ENCODE assay signal across 18 cellular contexts in the genomic region with DNA sequence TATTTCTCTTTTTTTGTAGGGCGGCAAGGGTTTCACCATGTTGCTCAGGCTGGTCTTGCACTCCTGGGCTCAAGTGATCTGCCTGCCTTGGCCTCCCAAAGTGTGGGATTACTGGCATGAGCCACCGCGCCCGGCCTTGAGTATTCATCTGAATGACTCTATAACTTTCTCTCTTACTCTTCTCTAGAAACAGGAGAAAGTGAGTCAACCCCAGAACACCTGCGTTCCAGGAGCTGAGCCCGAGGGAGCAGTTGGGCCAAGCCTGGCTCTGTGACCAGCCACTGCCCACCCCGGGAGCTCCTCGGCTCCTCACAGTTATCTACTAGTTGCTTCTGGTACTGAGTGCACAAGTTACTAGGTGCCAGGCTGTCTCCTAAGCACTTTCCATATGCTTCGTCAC. TPM values are rescaled to one million over a fixed set of nuclear protein-coding genes. Genes with fewer than 3 reads are reported as not detected.
A peak's percentile ranks its signal among the peaks of the same experiment; 100 is the strongest.
DNase-seq lines count a peak whose midpoint lies in the region; ATAC-seq, FAIRE-seq and TF ChIP-seq lines count a peak whose summit lies in the region.
"Had no signal": no experiment of that assay in that cellular context is flagged by ENCODE, and none has a peak within 500 bp of the region (broad histone marks: within the 10 kb centered on the region; RNA-seq: fewer than 3 reads in every experiment).

No MANE protein-coding gene starts in this region.

- H3K9me1 ChIP-seq in K562 (ENCODE audit: control insufficient read depth, insufficient read depth, low read length): peaks cover 3% of the 10 kb centered on the region

- TF ChIP-seq CTCF in K562 (IDR thresholded peaks at IDR 0.05 in 2 of 3, conservative IDR thresholded peaks at IDR 0.05 in 1 of 3; ENCODE audit: insufficient read depth in 2 of 3, low read depth in 1 of 3, low read length in 3 of 3) (no peak), osteoblast (IDR thresholded peaks at IDR 0.05; ENCODE audit: extremely low read depth, low read depth, low read length) (no peak)

- in situ Hi-C loops in K562 (cut with MboI): no loop called here

- H3K27ac Mint-ChIP-seq in activated naive CD4-positive, alpha-beta T cell treated with anti-CD3 and anti-CD28 coated beads, Interleukin-2, amount 50 U/mL, for 72 hours: peak overlapping the region in 1 of 2 donors; percentile 14
- H3K27ac Mint-ChIP-seq: HFFc6 had no signal

- no peak for TF ChIP-seq EP300 in K562 (IDR thresholded peaks at IDR 0.05; ENCODE audit: low read length)

- H3K27ac ChIP-seq in K562 (ENCODE audit: extremely low read depth, low read depth, low read length) (no peak overlapping the region), osteoblast (ENCODE audit: low read depth, low read length) (no peak overlapping the region), substantia nigra (ENCODE audit: low read depth, low read length, poor library complexity, severe bottlenecking) (no peak overlapping the region)
- H3K27ac ChIP-seq: C4-2B, KMS-11 had no signal

- no peak overlapping the region for H2AFZ ChIP-seq in K562 (ENCODE audit: low read depth, low read length)
- no peak overlapping the region for H2AFZ ChIP-seq in osteoblast (ENCODE audit: low read length)

- H3K4me2 ChIP-seq in K562 (ENCODE audit: insufficient read depth, low read length) (no peak overlapping the region), osteoblast (ENCODE audit: insufficient read depth, low read length) (no peak overlapping the region)
- H3K4me2 ChIP-seq: KMS-11 had no signal

- CTCF ChIA-PET in K562 (lab: Yijun Ruan, JAX; ENCODE audit: low intra/inter-chr PET ratio): no interaction called here

- no peaks in the 10 kb centered on the region for H3K79me2 ChIP-seq in K562 (ENCODE audit: control insufficient read depth, insufficient read depth, low read length)
- H3K79me2 ChIP-seq in osteoblast (ENCODE audit: insufficient read depth, low read length): peaks cover 13% of the 10 kb centered on the region

- WGBS in K562 (ENCODE audit: insufficient coverage, low coverage, missing lambda C conversion rate): 91% methylated on average over 9 of the region's 9 CpGs

- H4K20me1 ChIP-seq in K562 (replicated peaks; ENCODE audit: control insufficient read depth, insufficient read depth, low read length) (no peaks in the 10 kb centered on the region), osteoblast (ENCODE audit: insufficient read depth, low read length) (no peaks in the 10 kb centered on the region)

- H3K36me3 Mint-ChIP-seq in activated naive CD4-positive, alpha-beta T cell treated with anti-CD3 and anti-CD28 coated beads, Interleukin-2, amount 50 U/mL, for 72 hours: peaks cover 11 to 15% of the 10 kb centered on the region in 2 donors

- H3K9me3 Mint-ChIP-seq in activated naive CD4-positive, alpha-beta T cell treated with anti-CD3 and anti-CD28 coated beads, Interleukin-2, amount 50 U/mL, for 72 hours: no peaks in the 10 kb centered on the region
- H3K9me3 Mint-ChIP-seq: HFFc6 had no signal

- intact Hi-C loops in K562 (cut with micrococcal nuclease): no loop called here

- peak; percentile 42 to 58 for ATAC-seq in activated naive CD4-positive, alpha-beta T cell treated with anti-CD3 and anti-CD28 coated beads, Interleukin-2, amount 50 U/mL, for 72 hours
- ATAC-seq in K562: no peak
- no peak for ATAC-seq in HG03432 (IDR thresholded peaks at IDR 0.05; ENCODE audit: unreplicated experiment)
- ATAC-seq: HepG2, PC-3 had no signal

- H3K9ac ChIP-seq in K562 (ENCODE audit: insufficient read depth in 1 of 2, low read depth in 2 of 2, low read length in 2 of 2): no peak overlapping the region
- H3K9ac ChIP-seq: KMS-11 had no signal

- H3K9me3 ChIP-seq in K562 (replicated peaks; ENCODE audit: control insufficient read depth, insufficient read depth, low read depth, low read length) (no peaks in the 10 kb centered on the region), osteoblast (ENCODE audit: low read depth, low read length) (no peaks in the 10 kb centered on the region)

- peaks cover 2 to 11% of the 10 kb centered on the region in 2 experiments; a peak in 3 of 5 replicates for H3K4me1 ChIP-seq in K562 (replicated peaks in 1 of 2; ENCODE audit: control insufficient read depth in 2 of 2, insufficient read depth in 2 of 2, low read length in 2 of 2)
- peaks cover 38% of the 10 kb centered on the region for H3K4me1 ChIP-seq in osteoblast (ENCODE audit: insufficient read depth, low read length)

- DNase-seq in activated naive CD4-positive, alpha-beta T cell treated with anti-CD3 and anti-CD28 coated beads, Interleukin-2, amount 50 U/mL, for 72 hours (ENCODE audit: low spot score in 2 of 2): no peak
- DNase-seq in activated naive CD4-positive, alpha-beta T cell (lab: John Stamatoyannopoulos, UW): no peak
- no peak for DNase-seq in K562 (ENCODE audit: extremely low read depth in 1 of 4, low spot score in 3 of 4)
- peak; percentile 48 for DNase-seq in osteoblast (ENCODE audit: insufficient read length, low spot score, missing footprints)
- no peak for DNase-seq in substantia nigra (lab: John Stamatoyannopoulos, UW)
- no peak for DNase-seq in NCI-H2107 treated with DMSO at 0.1 percent for 48 hours (lab: John Stamatoyannopoulos, UW; ENCODE audit: unreplicated experiment)
- DNase-seq: HFFc6, NCI-H1048, NCI-H1436 treated with DMSO at 0.1 percent for 48 hours, NCI-H2029 treated with DMSO at 0.1 percent for 48 hours, NCI-H510A treated with DMSO at 0.1 percent for 48 hours, PC-3 had no signal

- POLR2A ChIA-PET in K562 (lab: Yijun Ruan, JAX): no interaction called here

- no TSS peak for BruUV-seq in K562 (replicated peaks; lab: Mats Ljungman, UMichigan)

- H3K36me3 ChIP-seq in K562 (ENCODE audit: control insufficient read depth, insufficient read depth, low read length): peaks cover 9% of the 10 kb centered on the region; the same call in 1 of the 3 replicates
- peaks cover 4% of the 10 kb centered on the region for H3K36me3 ChIP-seq in osteoblast (ENCODE audit: insufficient read depth, low read length)

- H3K4me3 ChIP-seq in K562 (no peak overlapping the region), osteoblast (ENCODE audit: insufficient read depth, low read length) (no peak overlapping the region)

- no peak for TF ChIP-seq POLR2A in K562 (conservative IDR thresholded peaks at IDR 0.05)

- no peak for TF ChIP-seq RAD21 in K562 (CRISPR knock-in tag; conservative IDR thresholded peaks at IDR 0.05 in 1 of 2, IDR thresholded peaks at IDR 0.05 in 1 of 2)

- peak; percentile 11 for FAIRE-seq in K562 (lab: Jason Lieb, UNC)
- FAIRE-seq: GM12892, H1, HepG2 had no signal

- no peaks in the 10 kb centered on the region for H3K27me3 ChIP-seq in K562 (ENCODE audit: control insufficient read depth in 2 of 2, insufficient read depth in 2 of 2, low read length in 2 of 2)
- H3K27me3 ChIP-seq in osteoblast (ENCODE audit: insufficient read depth, low read length): no peaks in the 10 kb centered on the region

TF ChIP-seq in K562, 482 proteins besides CTCF, POLR2A, EP300 and RAD21 (continues in another document):
- TF ChIP-seq POLR2AphosphoS2 (IDR thresholded peaks at IDR 0.05; ENCODE audit: low read length) (no peak), YY1 (IDR thresholded peaks at IDR 0.05; ENCODE audit: borderline replicate concordance in 1 of 3, control insufficient read depth in 1 of 3, extremely low read depth in 1 of 3, insufficient read depth in 3 of 3, insufficient read length in 1 of 3, insufficient replicate concordance in 2 of 3, low read depth in 1 of 3, low read length in 2 of 3) (no peak), RFX7 (CRISPR knock-in tag; IDR thresholded peaks at IDR 0.05) (no peak), ZFP36 (IDR thresholded peaks at IDR 0.05; ENCODE audit: low read depth, low read length, partially characterized antibody) (no peak), NCOA1 (IDR thresholded peaks at IDR 0.05; ENCODE audit: low read depth) (no peak)

RNA-seq across cellular contexts. Expression of a gene that starts 32.0 kb away (rescaled TPM):
- 1 to 10 TPM in 1 of 2 donors, under 1 TPM in 1; 0.82 to 1.8 TPM for total RNA-seq in activated naive CD4-positive, alpha-beta T cell treated with anti-CD3 and anti-CD28 coated beads, Interleukin-2, amount 50 U/mL, for 72 hours
- total RNA-seq in K562 (2011; cell fraction: chromatin; rRNA removed; ENCODE audit: low replicate concordance): 15.0 and 50.2 TPM in 2 replicates
- 41.7 and 44.2 TPM in 2 replicates for total RNA-seq in K562 (2011; cell fraction: nucleolus; rRNA removed)
- total RNA-seq in K562 (2011; cell fraction: nucleoplasm; rRNA removed): 20.2 and 24.3 TPM in 2 replicates
- total RNA-seq in K562 (2014; rRNA removed): 15.4 and 22.4 TPM in 2 replicates
- 4.8 and 9.1 TPM in 2 replicates for total RNA-seq in K562 (2014; rRNA removed; fragmentation: Illumina TruSeq; extraction: Trizol)
- total RNA-seq in K562 (2015; rRNA removed; fragmentation: Illumina TruSeq; extraction: Trizol): 20.6 and 24.2 TPM in 2 replicates
- 51.2 and 60.3 TPM in 2 replicates for total RNA-seq in K562 (2021)
- polyA plus RNA-seq in K562 (2011; rRNA removed): 16.9 and 21.5 TPM in 2 replicates
- 13.3 and 40.6 TPM in 2 replicates for polyA plus RNA-seq in K562 (2011; cell fraction: cytosol; rRNA removed)
- polyA plus RNA-seq in K562 (2011; cell fraction: nucleus; rRNA removed): 40.9 and 91.6 TPM in 2 replicates
- polyA plus RNA-seq in K562 (2012): 55.8 and 57.7 TPM in 2 replicates
- 36.2 and 45.7 TPM in 2 replicates for polyA plus RNA-seq in K562 (2014; fragmentation: Illumina TruSeq; extraction: Trizol)
- under 1 TPM; 0.11 to 0.32 TPM for polyA plus RNA-seq in K562 (2014; fragmentation: Nextera tagmentation; extraction: Ambion mirVana)
- polyA plus RNA-seq in K562 (2014; rRNA removed): 31.1 and 46.9 TPM in 2 replicates
- polyA minus RNA-seq in K562 (2011; rRNA and poly(A)+ RNA removed): 6.7 and 12.5 TPM in 2 replicates
- 27.2 and 41.8 TPM in 2 replicates for polyA minus RNA-seq in K562 (2011; cell fraction: cytosol; rRNA and poly(A)+ RNA removed)
- 20.1 and 25.2 TPM in 2 replicates for polyA minus RNA-seq in K562 (2011; cell fraction: nucleus; rRNA and poly(A)+ RNA removed)
- total RNA-seq in osteoblast: 54.2 and 56.5 TPM in 2 replicates

Comparison
In these comparisons a context has a peak if more than half of its experiments do, and no peak if none do; other contexts are left out.
1. ATAC-seq: peak in activated naive CD4-positive, alpha-beta T cell treated with anti-CD3 and anti-CD28 coated beads, Interleukin-2, amount 50 U/mL, for 72 hours (2 of 2); none in K562 (single experiment) and HG03432 (single experiment).